Comparison of ENCODE assay signal across 9 cellular contexts in genomic region chr6:28683945-28684538, GRCh38.
DNase-seq lines count a peak whose midpoint lies in the region; TF ChIP-seq lines count a peak whose summit lies in the region.
"Had no signal": no experiment of that assay in that cellular context is flagged by ENCODE, and none has a peak within 500 bp of the region (broad histone marks: within the 10 kb centered on the region; RNA-seq: fewer than 3 reads in every experiment).

No MANE protein-coding gene starts in this region.

- H3K9ac ChIP-seq in KMS-11 (no peak overlapping the region), parathyroid adenoma (no peak overlapping the region)

- no peak overlapping the region for H3K27ac Mint-ChIP-seq in activated CD4-positive, alpha-beta T cell treated with anti-CD3 and anti-CD28 coated beads, Interleukin-2, amount 10 ng/mL, durations not matched to agents 24 days and 14 days

- intact Hi-C loops in activated CD4-positive, alpha-beta T cell treated with anti-CD3 and anti-CD28 coated beads, Interleukin-2, amount 10 ng/mL, durations not matched to agents 24 days and 14 days (cut with micrococcal nuclease): loop anchor here (1.0 kb wide), 1 partner anchor 188 kb away; no protein-coding TSS in a partner anchor
- intact Hi-C loops in esophagus muscularis mucosa (cut with DNase I): loop anchor here (10.0 kb wide), 1 partner anchor 901 kb away; the partner anchor contains the start of gene OR2H2

- no peaks in the 10 kb centered on the region for H3K27me3 ChIP-seq in KMS-11 (ENCODE audit: insufficient read depth, low read depth)
- H3K27me3 ChIP-seq in esophagus muscularis mucosa: peaks cover 0 to 72% (median 3%) of the 10 kb centered on the region in 4 donors
- no peaks in the 10 kb centered on the region for H3K27me3 ChIP-seq in parathyroid adenoma (ENCODE audit: control insufficient read depth, insufficient read depth, low read length)

- H3K36me3 ChIP-seq in KMS-11 (ENCODE audit: insufficient read depth) (no peaks in the 10 kb centered on the region), esophagus muscularis mucosa (no peaks in the 10 kb centered on the region), parathyroid adenoma (ENCODE audit: control insufficient read depth, insufficient read depth, low read length) (no peaks in the 10 kb centered on the region)

- peak; percentile 64 for DNase-seq in activated CD4-positive, alpha-beta T cell treated with anti-CD3 and anti-CD28 coated beads, Interleukin-2, amount 10 ng/mL, durations not matched to agents 24 days and 14 days
- DNase-seq in activated CD4-positive, alpha-beta T cell treated with anti-CD3 and anti-CD28 coated beads for 1 hour: no peak
- DNase-seq in SK-MEL-5 (ENCODE audit: low read depth, low spot score): peak; percentile 72
- no peak for DNase-seq in esophagus muscularis mucosa (ENCODE audit: extremely low spot score)
- no peak for DNase-seq in ureter (ENCODE audit: low spot score)
- no peak for DNase-seq in COLO668 (lab: John Stamatoyannopoulos, UW; ENCODE audit: unreplicated experiment)

- TF ChIP-seq POLR2A in esophagus muscularis mucosa (IDR thresholded peaks at IDR 0.05; ENCODE audit: low read depth): no peak

- 44% methylated on average over 9 of the region's 9 CpGs for WGBS in esophagus muscularis mucosa

- H3K9me3 Mint-ChIP-seq in activated CD4-positive, alpha-beta T cell treated with anti-CD3 and anti-CD28 coated beads, Interleukin-2, amount 10 ng/mL, durations not matched to agents 24 days and 14 days: no peaks in the 10 kb centered on the region
- H3K9me3 Mint-ChIP-seq: central memory CD8-positive, alpha-beta T cell had no signal

- peak overlapping the region; percentile 5; the same call in 1 of the 2 replicates for H3K4me2 ChIP-seq in KMS-11
- H3K4me2 ChIP-seq in parathyroid adenoma (ENCODE audit: low read length): no peak overlapping the region

- H3K9me3 ChIP-seq in esophagus muscularis mucosa: no peaks in the 10 kb centered on the region
- H3K9me3 ChIP-seq in parathyroid adenoma (ENCODE audit: control insufficient read depth, low read length): no peaks in the 10 kb centered on the region

- no peak overlapping the region for H3K4me3 Mint-ChIP-seq in activated CD4-positive, alpha-beta T cell treated with anti-CD3 and anti-CD28 coated beads, Interleukin-2, amount 10 ng/mL, durations not matched to agents 24 days and 14 days
- H3K4me3 Mint-ChIP-seq: central memory CD8-positive, alpha-beta T cell had no signal

- TF ChIP-seq CTCF in KMS-11 (conservative IDR thresholded peaks at IDR 0.05; ENCODE audit: low read depth, low read length) (peak; percentile 89), esophagus muscularis mucosa (IDR thresholded peaks at IDR 0.05) (peak; percentile 33 to 44 (median 39)), parathyroid adenoma (IDR thresholded peaks at IDR 0.05) (peak; percentile 31)

- no peaks in the 10 kb centered on the region for H4K20me1 ChIP-seq in KMS-11 (ENCODE audit: insufficient read depth)

- H3K36me3 Mint-ChIP-seq in activated CD4-positive, alpha-beta T cell treated with anti-CD3 and anti-CD28 coated beads, Interleukin-2, amount 10 ng/mL, durations not matched to agents 24 days and 14 days (ENCODE audit: low read depth): no peaks in the 10 kb centered on the region

- peaks cover 15% of the 10 kb centered on the region for H3K4me1 Mint-ChIP-seq in activated CD4-positive, alpha-beta T cell treated with anti-CD3 and anti-CD28 coated beads, Interleukin-2, amount 10 ng/mL, durations not matched to agents 24 days and 14 days

- H3K79me2 ChIP-seq in KMS-11 (ENCODE audit: insufficient read depth, low read depth): no peaks in the 10 kb centered on the region
- no peaks in the 10 kb centered on the region for H3K79me2 ChIP-seq in parathyroid adenoma

- in situ Hi-C loops in SK-MEL-5 (cut with HindIII; ENCODE audit: low pct_unique_long_range_greater_than_20kb, low sequenced_read_pairs): no loop called here

- no peak overlapping the region for H3K27ac ChIP-seq in KMS-11
- H3K27ac ChIP-seq in esophagus muscularis mucosa (replicated peaks in 1 of 4): no peak overlapping the region
- H3K27ac ChIP-seq in parathyroid adenoma: no peak overlapping the region

- H3K4me1 ChIP-seq in KMS-11 (ENCODE audit: low read depth, poor library complexity, severe bottlenecking) (peaks cover 16% of the 10 kb centered on the region), esophagus muscularis mucosa (peaks cover 0 to 9% (median 6%) of the 10 kb centered on the region in 4 donors), parathyroid adenoma (no peaks in the 10 kb centered on the region)

- peaks cover 70% of the 10 kb centered on the region for H3K27me3 Mint-ChIP-seq in activated CD4-positive, alpha-beta T cell treated with anti-CD3 and anti-CD28 coated beads, Interleukin-2, amount 10 ng/mL, durations not matched to agents 24 days and 14 days

- TF ChIP-seq EP300 in esophagus muscularis mucosa (IDR thresholded peaks at IDR 0.05): no peak

- H3K4me3 ChIP-seq in KMS-11 (IDR thresholded peaks at IDR 0.05; ENCODE audit: insufficient read depth, low read depth, low read length) (no peak overlapping the region), esophagus muscularis mucosa (no peak overlapping the region), parathyroid adenoma (ENCODE audit: low read depth, low read length) (no peak overlapping the region)

- H2AFZ ChIP-seq in KMS-11 (ENCODE audit: low read depth) (peak overlapping the region; percentile 25; the same call in 1 of the 2 replicates), parathyroid adenoma (no peak overlapping the region)

Comparison
In these comparisons a context has a peak if more than half of its experiments do, and no peak if none do; other contexts are left out.
1. DNase-seq: peak in activated CD4-positive, alpha-beta T cell treated with anti-CD3 and anti-CD28 coated beads, Interleukin-2, amount 10 ng/mL, durations not matched to agents 24 days and 14 days (single experiment) and SK-MEL-5 (single experiment); none in activated CD4-positive, alpha-beta T cell treated with anti-CD3 and anti-CD28 coated beads for 1 hour (single experiment), esophagus muscularis mucosa (single experiment), ureter (single experiment) and COLO668 (single experiment).
2. CTCF ChIP-seq: peak in every context shown above with its lines; median percentile 89 in KMS-11; 39 in esophagus muscularis mucosa; 31 in parathyroid adenoma.